Comparison of ENCODE assay signal across 2 cellular contexts in genomic region chr20:62208805-62209755, GRCh38.
TF ChIP-seq lines count a peak whose summit lies in the region.

No MANE protein-coding gene starts in this region.

TF ChIP-seq in A549, 52 proteins besides CTCF, POLR2A, EP300 and RAD21 (continued from another document):
- TF ChIP-seq ATOH8 (CRISPR knock-in tag; IDR thresholded peaks at IDR 0.05; ENCODE audit: low read depth), result no peak
- TF ChIP-seq FOSB (CRISPR knock-in tag; IDR thresholded peaks at IDR 0.05), result no peak
- TF ChIP-seq PHF8 (IDR thresholded peaks at IDR 0.05; ENCODE audit: borderline replicate concordance, low read depth), result no peak
- no peak for TF ChIP-seq USF2 (IDR thresholded peaks at IDR 0.05)
- TF ChIP-seq RNF2 (IDR thresholded peaks at IDR 0.05; ENCODE audit: borderline replicate concordance, low read depth), result no peak
- TF ChIP-seq GATA3 (IDR thresholded peaks at IDR 0.05; ENCODE audit: borderline replicate concordance), result no peak
- TF ChIP-seq E2F6 (IDR thresholded peaks at IDR 0.05; ENCODE audit: borderline replicate concordance, low read depth), result no peak

TF ChIP-seq in GM23338, 12 proteins besides CTCF, POLR2A, EP300 and RAD21 (continued from another document):
- TF ChIP-seq JUNB (IDR thresholded peaks at IDR 0.05; ENCODE audit: unreplicated experiment), result no peak
- no peak for TF ChIP-seq REST (IDR thresholded peaks at IDR 0.05; ENCODE audit: unreplicated experiment)
- no peak for TF ChIP-seq ZNF462 (CRISPR knock-in tag; IDR thresholded peaks at IDR 0.05)
